ENCODE assay signal across 21 cellular contexts in the genomic region with DNA sequence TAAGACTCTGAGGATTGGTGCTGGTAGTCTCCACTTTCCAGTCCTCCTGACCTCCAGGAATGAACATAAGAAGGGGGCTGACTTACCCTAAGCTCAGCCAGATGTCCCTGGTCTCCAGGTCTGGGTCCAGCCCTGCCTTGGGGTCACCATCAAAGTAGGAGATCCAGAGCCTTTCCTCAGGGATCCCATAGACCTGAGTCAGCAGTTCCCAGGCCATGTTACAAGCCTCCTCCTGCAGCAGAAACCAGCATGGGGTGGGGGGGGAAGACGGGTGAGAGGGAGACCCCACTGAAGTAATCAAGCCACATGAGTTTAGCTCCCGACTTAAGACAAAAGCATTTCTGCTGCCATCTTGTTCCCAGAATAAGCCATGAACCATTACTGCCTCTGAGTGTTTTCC. TPM values are rescaled to one million over a fixed set of nuclear protein-coding genes. Genes with fewer than 3 reads are reported as not detected.
DNase-seq lines count a peak whose midpoint lies in the region; ATAC-seq lines count a peak whose summit lies in the region.
"Had no signal": no experiment of that assay in that cellular context is flagged by ENCODE, and none has a peak within 500 bp of the region (broad histone marks: within the 10 kb centered on the region; RNA-seq: fewer than 3 reads in every experiment).

No MANE protein-coding gene starts in this region.

- peaks cover 13% of the 10 kb centered on the region for H3K4me1 Mint-ChIP-seq in T-helper 1 cell treated with Interleukin-12 subunit alpha and Interleukin-12 subunit beta and Interleukin-4 antibody, amounts not matched to agents 30 μg/mL and 1 μg/mL, for 36 hours (ENCODE audit: low read depth)
- H3K4me1 Mint-ChIP-seq in CD4-positive, alpha-beta memory T cell: peaks cover 5 to 30% (median 20%) of the 10 kb centered on the region in 4 donors
- peaks cover 16% of the 10 kb centered on the region for H3K4me1 Mint-ChIP-seq in activated naive CD8-positive, alpha-beta T cell treated with anti-CD3 and anti-CD28 coated beads for 36 hours
- H3K4me1 Mint-ChIP-seq in naive thymus-derived CD4-positive, alpha-beta T cell: peaks cover 18 to 32% (median 25%) of the 10 kb centered on the region in 7 donors

- DNase-seq in T-helper 1 cell: no peak
- no peak for DNase-seq in CD4-positive, alpha-beta memory T cell
- DNase-seq in activated naive CD8-positive, alpha-beta T cell treated with anti-CD3 and anti-CD28 coated beads for 36 hours: no peak
- no peak for DNase-seq in naive thymus-derived CD4-positive, alpha-beta T cell
- no peak for DNase-seq in NCI-H187 (lab: John Stamatoyannopoulos, UW)
- DNase-seq: activated CD4-positive, CD25-positive, alpha-beta regulatory T cell; activated CD8-positive, alpha-beta memory T cell treated with anti-CD3 and anti-CD28 coated beads, Interleukin-2, amount 50 U/mL, for 4 hours; NCI-H1417; NCI-H2171 treated with DMSO at 0.1 percent for 48 hours; NCI-H774; OCI-M1; SIG-M5 had no signal

- H3K9me3 Mint-ChIP-seq in T-helper 1 cell treated with Interleukin-12 subunit alpha and Interleukin-12 subunit beta and Interleukin-4 antibody, amounts not matched to agents 30 μg/mL and 1 μg/mL, for 36 hours: no peaks in the 10 kb centered on the region
- no peaks in the 10 kb centered on the region for H3K9me3 Mint-ChIP-seq in CD4-positive, alpha-beta memory T cell
- no peaks in the 10 kb centered on the region for H3K9me3 Mint-ChIP-seq in activated naive CD8-positive, alpha-beta T cell treated with anti-CD3 and anti-CD28 coated beads for 36 hours
- no peaks in the 10 kb centered on the region for H3K9me3 Mint-ChIP-seq in naive thymus-derived CD4-positive, alpha-beta T cell

- H3K4me1 ChIP-seq in CD4-positive, alpha-beta memory T cell (ENCODE audit: insufficient read depth, low read length): peaks cover 11% of the 10 kb centered on the region
- peaks cover 7 to 9% of the 10 kb centered on the region in 2 donors for H3K4me1 ChIP-seq in naive thymus-derived CD4-positive, alpha-beta T cell (ENCODE audit: control insufficient read depth in 2 of 2, insufficient read depth in 2 of 2, low read length in 2 of 2)

- CTCF ChIA-PET in CD4-positive, alpha-beta memory T cell (lab: Charles Lee; ENCODE audit: partially characterized antibody): no interaction called here
- CTCF ChIA-PET in naive thymus-derived CD4-positive, alpha-beta T cell (lab: Charles Lee): interaction anchor here (1.0 kb wide), 1 partner anchor 43 kb away, joined by 3 read pairs; no protein-coding TSS in a partner anchor

- H3K27me3 ChIP-seq in CD4-positive, alpha-beta memory T cell (ENCODE audit: insufficient read depth, low read length): no peaks in the 10 kb centered on the region
- no peaks in the 10 kb centered on the region for H3K27me3 ChIP-seq in naive thymus-derived CD4-positive, alpha-beta T cell (ENCODE audit: control insufficient read depth in 2 of 2, insufficient read depth in 2 of 2, low read length in 2 of 2)

- POLR2A ChIA-PET in CD4-positive, alpha-beta memory T cell (lab: Charles Lee; ENCODE audit: partially characterized antibody): interaction anchor here (0.7 to 3.7 kb wide), 2 partner anchors 41 to 64 kb away, joined by 3 to 26 read pairs; a partner anchor contains a TSS
- POLR2A ChIA-PET in naive thymus-derived CD4-positive, alpha-beta T cell (lab: Charles Lee): interaction anchor here (0.6 to 1.6 kb wide), 3 partner anchors 13 to 64 kb away, joined by 3 to 8 read pairs (median 4); a partner anchor contains a TSS

- H3K4me3 ChIP-seq in CD4-positive, alpha-beta memory T cell (ENCODE audit: low read length in 2 of 2): no peak overlapping the region
- H3K4me3 ChIP-seq in naive thymus-derived CD4-positive, alpha-beta T cell (ENCODE audit: low read length): no peak overlapping the region

- H3K36me3 Mint-ChIP-seq in T-helper 1 cell treated with Interleukin-12 subunit alpha and Interleukin-12 subunit beta and Interleukin-4 antibody, amounts not matched to agents 30 μg/mL and 1 μg/mL, for 36 hours (ENCODE audit: low read depth): peaks cover 15% of the 10 kb centered on the region
- peaks cover 29 to 51% of the 10 kb centered on the region in 2 donors for H3K36me3 Mint-ChIP-seq in CD4-positive, alpha-beta memory T cell
- H3K36me3 Mint-ChIP-seq in activated naive CD8-positive, alpha-beta T cell treated with anti-CD3 and anti-CD28 coated beads for 36 hours: peaks cover 10% of the 10 kb centered on the region
- H3K36me3 Mint-ChIP-seq in naive thymus-derived CD4-positive, alpha-beta T cell: peaks cover 7 to 27% (median 16%) of the 10 kb centered on the region in 5 donors

- peaks cover 29% of the 10 kb centered on the region for H3K36me3 ChIP-seq in CD4-positive, alpha-beta memory T cell (ENCODE audit: insufficient read depth, low read length)
- H3K36me3 ChIP-seq in naive thymus-derived CD4-positive, alpha-beta T cell (ENCODE audit: control insufficient read depth in 2 of 3, insufficient read depth in 3 of 3, low read length in 3 of 3): peaks cover 0 to 55% (median 16%) of the 10 kb centered on the region in 3 experiments

- ATAC-seq in naive thymus-derived CD4-positive, alpha-beta T cell: no peak
- ATAC-seq in HG02571 (IDR thresholded peaks at IDR 0.05; ENCODE audit: unreplicated experiment) (no peak), GM21723 (IDR thresholded peaks at IDR 0.05; ENCODE audit: unreplicated experiment) (no peak)

- no peak overlapping the region for H3K27ac ChIP-seq in CD4-positive, alpha-beta memory T cell (ENCODE audit: low read depth, low read length)
- H3K27ac ChIP-seq in naive thymus-derived CD4-positive, alpha-beta T cell (ENCODE audit: low read depth, low read length): no peak overlapping the region
- H3K27ac ChIP-seq: 22Rv1 had no signal

- H3K27me3 Mint-ChIP-seq in T-helper 1 cell treated with Interleukin-12 subunit alpha and Interleukin-12 subunit beta and Interleukin-4 antibody, amounts not matched to agents 30 μg/mL and 1 μg/mL, for 36 hours (ENCODE audit: low read depth): peaks cover 5% of the 10 kb centered on the region
- H3K27me3 Mint-ChIP-seq in CD4-positive, alpha-beta memory T cell: no peaks in the 10 kb centered on the region
- H3K27me3 Mint-ChIP-seq in activated naive CD8-positive, alpha-beta T cell treated with anti-CD3 and anti-CD28 coated beads for 36 hours: no peaks in the 10 kb centered on the region
- H3K27me3 Mint-ChIP-seq in naive thymus-derived CD4-positive, alpha-beta T cell: peaks cover 0 to 4% (median 0%) of the 10 kb centered on the region in 5 donors

- no peak overlapping the region for H3K27ac Mint-ChIP-seq in T-helper 1 cell treated with Interleukin-12 subunit alpha and Interleukin-12 subunit beta and Interleukin-4 antibody, amounts not matched to agents 30 μg/mL and 1 μg/mL, for 36 hours
- peak overlapping the region in 2 of 7 donors; percentile 59 to 82 for H3K27ac Mint-ChIP-seq in CD4-positive, alpha-beta memory T cell
- no peak overlapping the region for H3K27ac Mint-ChIP-seq in activated naive CD8-positive, alpha-beta T cell treated with anti-CD3 and anti-CD28 coated beads for 36 hours
- no peak overlapping the region for H3K27ac Mint-ChIP-seq in naive thymus-derived CD4-positive, alpha-beta T cell

- intact Hi-C loops in CD4-positive, alpha-beta memory T cell (cut with micrococcal nuclease): no loop called here
- intact Hi-C loops in naive thymus-derived CD4-positive, alpha-beta T cell (cut with micrococcal nuclease): no loop called here

- peak overlapping the region; percentile 9 for H3K4me3 Mint-ChIP-seq in T-helper 1 cell treated with Interleukin-12 subunit alpha and Interleukin-12 subunit beta and Interleukin-4 antibody, amounts not matched to agents 30 μg/mL and 1 μg/mL, for 36 hours
- peak overlapping the region in 7 of 8 donors; percentile 10 to 98 (median 96) for H3K4me3 Mint-ChIP-seq in CD4-positive, alpha-beta memory T cell
- peak overlapping the region; percentile 97 for H3K4me3 Mint-ChIP-seq in activated naive CD8-positive, alpha-beta T cell treated with anti-CD3 and anti-CD28 coated beads for 36 hours
- H3K4me3 Mint-ChIP-seq in naive thymus-derived CD4-positive, alpha-beta T cell: peak overlapping the region in 8 of 10 donors; percentile 94 to 100 (median 96)

- no peaks in the 10 kb centered on the region for H3K9me3 ChIP-seq in CD4-positive, alpha-beta memory T cell (ENCODE audit: control insufficient read depth in 1 of 2, low read length in 2 of 2)
- no peaks in the 10 kb centered on the region for H3K9me3 ChIP-seq in naive thymus-derived CD4-positive, alpha-beta T cell (ENCODE audit: control insufficient read depth in 2 of 3, low read length in 3 of 3)

RNA-seq across cellular contexts. Expression of a gene that starts 1.8 kb away (rescaled TPM):
- total RNA-seq in CD4-positive, alpha-beta memory T cell: 10 to 100 TPM; 23.7 to 25.6 TPM
- 10 to 100 TPM in 1 of 2 donors, 1 to 10 TPM in 1; 4.2 to 10.1 TPM for polyA plus RNA-seq in CD4-positive, alpha-beta memory T cell
- 10 to 100 TPM; 20.5 to 22.0 TPM for total RNA-seq in activated naive CD8-positive, alpha-beta T cell treated with anti-CD3 and anti-CD28 coated beads for 36 hours
- 10 to 100 TPM; 13.5 to 29.8 (median 20.9) TPM for total RNA-seq in naive thymus-derived CD4-positive, alpha-beta T cell
- 10 to 100 TPM in 1 of 2 donors, 1 to 10 TPM in 1; 8.9 to 13.1 TPM for polyA plus RNA-seq in naive thymus-derived CD4-positive, alpha-beta T cell

RNA-seq across cellular contexts. Expression of a gene that starts 31.1 kb away (rescaled TPM):
- not detected for total RNA-seq in CD4-positive, alpha-beta memory T cell
- not detected for polyA plus RNA-seq in CD4-positive, alpha-beta memory T cell
- total RNA-seq in activated naive CD8-positive, alpha-beta T cell treated with anti-CD3 and anti-CD28 coated beads for 36 hours: not detected
- not detected for total RNA-seq in naive thymus-derived CD4-positive, alpha-beta T cell
- polyA plus RNA-seq in naive thymus-derived CD4-positive, alpha-beta T cell: not detected
- total RNA-seq: dermis microvascular lymphatic vessel endothelial cell, esophagus mucosa, liver, pulmonary artery endothelial cell had no signal
- polyA plus RNA-seq: BJ, liver had no signal

RNA-seq across cellular contexts. Expression of a gene that starts 41.1 kb away (rescaled TPM):
- not detected for total RNA-seq in CD4-positive, alpha-beta memory T cell
- polyA plus RNA-seq in CD4-positive, alpha-beta memory T cell: not detected
- total RNA-seq in activated naive CD8-positive, alpha-beta T cell treated with anti-CD3 and anti-CD28 coated beads for 36 hours: not detected
- total RNA-seq in naive thymus-derived CD4-positive, alpha-beta T cell: not detected
- polyA plus RNA-seq in naive thymus-derived CD4-positive, alpha-beta T cell: under 1 TPM in 1 of 2 donors, not detected in 1; 0.22 TPM
- total RNA-seq: dermis microvascular lymphatic vessel endothelial cell, esophagus mucosa, liver had no signal
- polyA plus RNA-seq: BJ, liver had no signal

RNA-seq across cellular contexts. Expression of a gene that starts 46.0 kb away (rescaled TPM):
- total RNA-seq in CD4-positive, alpha-beta memory T cell: 10 to 100 TPM; 12.7 to 15.0 TPM
- polyA plus RNA-seq in CD4-positive, alpha-beta memory T cell: 1 to 10 TPM; 8.0 to 8.3 TPM
- 10 to 100 TPM; 22.7 to 24.8 TPM for total RNA-seq in activated naive CD8-positive, alpha-beta T cell treated with anti-CD3 and anti-CD28 coated beads for 36 hours
- total RNA-seq in naive thymus-derived CD4-positive, alpha-beta T cell: 10 to 100 TPM in 4 of 5 experiments, 1 to 10 TPM in 1; 8.3 to 53.4 (median 29.4) TPM
- 1 to 10 TPM; 2.3 to 4.9 TPM for polyA plus RNA-seq in naive thymus-derived CD4-positive, alpha-beta T cell

RNA-seq across cellular contexts. Expression of a gene that starts 54.0 kb away (rescaled TPM):
- 10 to 100 TPM; 20.7 to 20.9 TPM for total RNA-seq in CD4-positive, alpha-beta memory T cell
- 10 to 100 TPM; 41.6 to 65.3 TPM for polyA plus RNA-seq in CD4-positive, alpha-beta memory T cell
- 10 to 100 TPM; 22.8 to 24.9 TPM for total RNA-seq in activated naive CD8-positive, alpha-beta T cell treated with anti-CD3 and anti-CD28 coated beads for 36 hours
- total RNA-seq in naive thymus-derived CD4-positive, alpha-beta T cell: 10 to 100 TPM in 4 of 5 experiments, 1 to 10 TPM in 1; 10.0 to 32.1 (median 17.6) TPM
- polyA plus RNA-seq in naive thymus-derived CD4-positive, alpha-beta T cell: 10 to 100 TPM; 24.5 to 41.7 TPM

Comparison
In these comparisons a context has a peak if more than half of its experiments do, and no peak if none do; other contexts are left out.
1. H3K4me3 Mint-ChIP-seq: peak in every context shown above with its lines; median percentile 97 in activated naive CD8-positive, alpha-beta T cell treated with anti-CD3 and anti-CD28 coated beads for 36 hours; 96 in naive thymus-derived CD4-positive, alpha-beta T cell; 96 in CD4-positive, alpha-beta memory T cell; 9 in T-helper 1 cell treated with Interleukin-12 subunit alpha and Interleukin-12 subunit beta and Interleukin-4 antibody, amounts not matched to agents 30 μg/mL and 1 μg/mL, for 36 hours.